9 cellular contexts compared by ENCODE assay signal in the genomic region with DNA sequence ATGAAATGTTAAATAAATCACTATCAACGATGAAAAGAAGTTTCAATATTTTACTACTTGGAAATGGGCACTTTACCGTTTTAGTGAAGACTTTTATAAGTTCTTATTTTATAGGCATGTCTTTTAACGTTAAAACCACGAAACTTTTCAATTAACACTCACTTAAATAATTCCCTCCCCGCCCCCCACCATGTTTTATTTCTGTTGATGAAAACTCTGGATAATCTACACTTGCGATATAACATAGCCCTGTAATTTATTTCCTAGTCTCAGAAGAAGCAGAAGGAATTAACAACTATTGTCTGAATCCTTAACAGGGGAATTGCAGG. TPM values are rescaled to one million over a fixed set of nuclear protein-coding genes. Genes with fewer than 3 reads are reported as not detected.
DNase-seq lines count a peak whose midpoint lies in the region; ATAC-seq, FAIRE-seq and TF ChIP-seq lines count a peak whose summit lies in the region.
"Had no signal": no experiment of that assay in that cellular context is flagged by ENCODE, and none has a peak within 500 bp of the region (broad histone marks: within the 10 kb centered on the region; RNA-seq: fewer than 3 reads in every experiment).

No MANE protein-coding gene starts in this region.

- TF ChIP-seq CTCF in AG04449 (IDR thresholded peaks at IDR 0.05; ENCODE audit: insufficient read depth, low read length, missing control alignments) (no peak), H1 (IDR thresholded peaks at IDR 0.05; ENCODE audit: control extremely low read depth in 1 of 3, insufficient read depth in 1 of 3, low read depth in 1 of 3, low read length in 3 of 3) (no peak), nephron progenitor cell (IDR thresholded peaks at IDR 0.05) (no peak)

- no peak overlapping the region for H4K5ac ChIP-seq in H1 (ENCODE audit: insufficient read length, low read depth, low read length)

- H4K8ac ChIP-seq in H1 (ENCODE audit: extremely low read depth, insufficient read depth, low read length): no peak overlapping the region

- POLR2A ChIA-PET in AG04449 (lab: Yijun Ruan, JAX) (no interaction called here), H1 (lab: Charles Lee; ENCODE audit: partially characterized antibody) (no interaction called here)

- H3K4me3 ChIP-seq in AG04449 (ENCODE audit: low read depth, low read length) (peak overlapping the region; percentile 80), MG63 (peak overlapping the region; percentile 56), H1 (ENCODE audit: extremely low read depth in 1 of 4, insufficient read depth in 2 of 4, low read depth in 3 of 4, low read length in 4 of 4) (peak overlapping the region; percentile 84 to 95 (median 87); a peak in 6 of 8 replicates)

- no peaks in the 10 kb centered on the region for H3K36me3 ChIP-seq in MG63
- H3K36me3 ChIP-seq in H1 (ENCODE audit: control insufficient read depth in 2 of 4, insufficient read depth in 4 of 4, low read length in 3 of 4): no peaks in the 10 kb centered on the region

- no peaks in the 10 kb centered on the region for H4K20me1 ChIP-seq in H1 (replicated peaks in 1 of 2; ENCODE audit: control insufficient read depth in 1 of 2, insufficient read depth in 2 of 2, low read length in 2 of 2)

- no peak overlapping the region for H3K23ac ChIP-seq in H1 (ENCODE audit: insufficient read length)

- no peak overlapping the region for H3K56ac ChIP-seq in H1 (replicated peaks; ENCODE audit: insufficient read length, low read depth, low read length)

- H3K9me3 ChIP-seq in MG63 (peaks cover 19% of the 10 kb centered on the region), H1 (ENCODE audit: insufficient read depth in 2 of 2, low read depth in 1 of 2, low read length in 1 of 2) (peaks cover 16 to 20% of the 10 kb centered on the region in 2 experiments; a peak in 3 of 4 replicates)

- no peak overlapping the region for H2BK15ac ChIP-seq in H1 (ENCODE audit: low read length)

- H3K36me3 Mint-ChIP-seq in nephron progenitor cell (ENCODE audit: low read depth): peaks cover 27% of the 10 kb centered on the region

- no peaks in the 10 kb centered on the region for H3K79me2 ChIP-seq in H1 (ENCODE audit: control insufficient read depth in 1 of 2, insufficient read depth in 2 of 2, low read length in 2 of 2)

- no peak overlapping the region for H3K18ac ChIP-seq in H1 (ENCODE audit: extremely low read depth, low read length)

- no peak overlapping the region for H3K27ac Mint-ChIP-seq in nephron progenitor cell

- H2BK5ac ChIP-seq in H1 (ENCODE audit: low read depth, low read length): no peak overlapping the region

- H3K27me3 Mint-ChIP-seq in nephron progenitor cell (ENCODE audit: low read depth, poor library complexity): peaks cover 13% of the 10 kb centered on the region

- no peak overlapping the region for H2BK20ac ChIP-seq in H1 (ENCODE audit: low read length)

- no peaks in the 10 kb centered on the region for H3K79me1 ChIP-seq in H1 (ENCODE audit: low read depth, low read length)

- peak overlapping the region; percentile 86 to 98 for H3K4me2 ChIP-seq in H1 (ENCODE audit: insufficient read depth in 1 of 2, low read depth in 2 of 2, low read length in 2 of 2)

- H3K4ac ChIP-seq in H1 (replicated peaks; ENCODE audit: insufficient read length, low read depth, low read length): no peak overlapping the region

- peak overlapping the region; percentile 74 for H2AFZ ChIP-seq in H1 (ENCODE audit: low read length)

- H2AK5ac ChIP-seq in H1 (ENCODE audit: low read depth, low read length): no peak overlapping the region

- H3K4me1 Mint-ChIP-seq in nephron progenitor cell: peaks cover 15% of the 10 kb centered on the region

- H2BK120ac ChIP-seq in H1 (replicated peaks; ENCODE audit: low read depth, low read length): no peak overlapping the region

- CTCF ChIA-PET in AG04449 (lab: Yijun Ruan, JAX): no interaction called here
- CTCF ChIA-PET in H1 (lab: Charles Lee; ENCODE audit: partially characterized antibody): no interaction called here

- 49 to 100% methylated on average over 1 to 6 of the region's 6 CpGs for WGBS in H1 (ENCODE audit: extremely low coverage in 1 of 2, insufficient coverage in 1 of 2, insufficient read length in 1 of 2, insufficient replicate concordance in 2 of 2, low coverage in 1 of 2, low lambda C conversion rate in 2 of 2, missing lambda C conversion rate in 1 of 2), 2 experiments

- peaks cover 69% of the 10 kb centered on the region for H3K9me3 Mint-ChIP-seq in nephron progenitor cell

- no peak for TF ChIP-seq RAD21 in H1 (IDR thresholded peaks at IDR 0.05 in 1 of 2, conservative IDR thresholded peaks at IDR 0.05 in 1 of 2; ENCODE audit: low read depth in 2 of 2, low read length in 2 of 2)

- H3K27ac ChIP-seq in H1 (ENCODE audit: low read depth, low read length): no peak overlapping the region

- TF ChIP-seq EP300 in H1 (IDR thresholded peaks at IDR 0.05; ENCODE audit: borderline replicate concordance in 1 of 2, low read depth in 2 of 2, low read length in 2 of 2): no peak

- H3K27me3 ChIP-seq in MG63: no peaks in the 10 kb centered on the region
- no peaks in the 10 kb centered on the region for H3K27me3 ChIP-seq in H1 (replicated peaks in 1 of 4; ENCODE audit: control insufficient read depth in 3 of 4, extremely low read depth in 1 of 4, insufficient read depth in 3 of 4, low read length in 3 of 4)

- no peak overlapping the region for H2BK12ac ChIP-seq in H1 (ENCODE audit: low read depth, low read length)

- H3K14ac ChIP-seq in H1 (ENCODE audit: insufficient read length): no peak overlapping the region

- H4K91ac ChIP-seq in H1 (replicated peaks; ENCODE audit: insufficient read length, low read length): no peak overlapping the region

- no peak for ATAC-seq in GM21390 (IDR thresholded peaks at IDR 0.05; ENCODE audit: unreplicated experiment)

- peak overlapping the region; percentile 100 for H3K4me3 Mint-ChIP-seq in nephron progenitor cell

- DNase-seq in AG04449 (ENCODE audit: low read depth, low spot score) (no peak), MG63 (no peak), H1 (ENCODE audit: low read depth in 1 of 2, low spot score in 2 of 2) (no peak), nephron progenitor cell (no peak), DMS53 (lab: John Stamatoyannopoulos, UW) (no peak), GM19239 (ENCODE audit: insufficient read length, low spot score) (no peak), SHP77 (lab: John Stamatoyannopoulos, UW) (no peak)
- DNase-seq: NCI-H526 treated with DMSO at 0.1 percent for 48 hours had no signal

- no peak overlapping the region for H3K9ac ChIP-seq in H1 (replicated peaks in 1 of 4; ENCODE audit: extremely low read depth in 1 of 4, low read depth in 3 of 4, low read length in 3 of 4)

- no peaks in the 10 kb centered on the region for H3K4me1 ChIP-seq in H1 (replicated peaks in 1 of 4; ENCODE audit: control insufficient read depth in 3 of 4, insufficient read depth in 4 of 4, low read length in 3 of 4)

- TF ChIP-seq POLR2A in H1 (IDR thresholded peaks at IDR 0.05; ENCODE audit: control extremely low read depth in 1 of 2, low read depth in 2 of 2, low read length in 2 of 2): no peak

- FAIRE-seq in H1 (lab: Jason Lieb, UNC) (no peak), GM19239 (lab: Jason Lieb, UNC) (no peak)

- peaks cover 6% of the 10 kb centered on the region for H3K23me2 ChIP-seq in H1 (ENCODE audit: low read depth, low read length)

TF ChIP-seq in H1, 55 proteins besides CTCF, POLR2A, EP300 and RAD21 (continues in another document):
- TF ChIP-seq RXRA (IDR thresholded peaks at IDR 0.05; ENCODE audit: insufficient read depth, low read depth, low read length): no peak
- TF ChIP-seq RFX5 (IDR thresholded peaks at IDR 0.05; ENCODE audit: borderline replicate concordance, low read depth, low read length): no peak
- no peak for TF ChIP-seq SIN3A (conservative IDR thresholded peaks at IDR 0.05 in 1 of 2, IDR thresholded peaks at IDR 0.05 in 1 of 2; ENCODE audit: low read depth in 1 of 2, low read length in 2 of 2)
- TF ChIP-seq RBBP5 (IDR thresholded peaks at IDR 0.05; ENCODE audit: borderline replicate concordance, low read depth, low read length): no peak
- TF ChIP-seq YY1 (IDR thresholded peaks at IDR 0.05; ENCODE audit: low read depth, low read length): no peak
- no peak for TF ChIP-seq BACH1 (IDR thresholded peaks at IDR 0.05; ENCODE audit: low read length)

RNA-seq across cellular contexts. Expression of a gene that starts 0.3 kb away (rescaled TPM):
- 1.1 and 3.2 TPM in 2 replicates for total RNA-seq in MG63 (2014; rRNA removed; shearing (Covaris generic); ENCODE audit: low replicate concordance)
- 1.7 and 2.5 TPM in 2 replicates for total RNA-seq in H1 (2021; fragmentation: NEBNext Ultra II Directional; extraction: Animal tissue kit (Norgen Biotek cat#: 25700))
- polyA plus RNA-seq in H1 (2011; rRNA removed): 0.50 and 0.83 TPM in 2 replicates
- 1.3 TPM for polyA plus RNA-seq in H1 (2011; cell fraction: cytosol; rRNA removed)
- polyA plus RNA-seq in H1 (2011; cell fraction: nucleus; rRNA removed): 1.1 TPM
- 1.6 to 2.1 TPM (median 1.7 TPM) in 4 replicates for polyA plus RNA-seq in H1 (2012, experiment 1 of 2)
- polyA plus RNA-seq in H1 (2012, experiment 2 of 2): 0.08 TPM
- 1.5 TPM for polyA plus RNA-seq in H1 (2013, experiment 1 of 2)
- 1.4 TPM for polyA plus RNA-seq in H1 (2013, experiment 2 of 2)
- polyA minus RNA-seq in H1 (2011; rRNA and poly(A)+ RNA removed): 2.6 and 4.4 TPM in 2 replicates
- polyA minus RNA-seq in H1 (2011; cell fraction: cytosol; rRNA and poly(A)+ RNA removed): 0.44 TPM
- polyA minus RNA-seq in H1 (2011; cell fraction: nucleus; rRNA and poly(A)+ RNA removed): 2.3 TPM

RNA-seq across cellular contexts. Expression of a gene that starts 45.3 kb away (rescaled TPM):
- 2.6 and 33.1 TPM in 2 replicates for total RNA-seq in MG63 (2014; rRNA removed; shearing (Covaris generic); ENCODE audit: low replicate concordance)
- total RNA-seq in H1 (2021; fragmentation: NEBNext Ultra II Directional; extraction: Animal tissue kit (Norgen Biotek cat#: 25700)): 2.4 and 2.8 TPM in 2 replicates
- polyA plus RNA-seq in H1 (2011; rRNA removed): 0.67 and 0.70 TPM in 2 replicates
- 1.1 TPM for polyA plus RNA-seq in H1 (2011; cell fraction: cytosol; rRNA removed)
- polyA plus RNA-seq in H1 (2011; cell fraction: nucleus; rRNA removed): 0.96 TPM
- 1.2 to 2.9 TPM (median 1.5 TPM) in 4 replicates for polyA plus RNA-seq in H1 (2012, experiment 1 of 2)
- 0.09 TPM for polyA plus RNA-seq in H1 (2012, experiment 2 of 2)
- 1.5 TPM for polyA plus RNA-seq in H1 (2013, experiment 1 of 2)
- polyA plus RNA-seq in H1 (2013, experiment 2 of 2): 1.5 TPM
- polyA minus RNA-seq in H1 (2011; rRNA and poly(A)+ RNA removed): 2.7 and 3.9 TPM in 2 replicates
- 1.5 TPM for polyA minus RNA-seq in H1 (2011; cell fraction: cytosol; rRNA and poly(A)+ RNA removed)
- 7.6 TPM for polyA minus RNA-seq in H1 (2011; cell fraction: nucleus; rRNA and poly(A)+ RNA removed)

RNA-seq across cellular contexts. Expression of a gene that starts 46.5 kb away (rescaled TPM):
- not detected in 2 replicates for total RNA-seq in MG63 (2014; rRNA removed; shearing (Covaris generic); ENCODE audit: low replicate concordance)
- total RNA-seq in H1 (2021; fragmentation: NEBNext Ultra II Directional; extraction: Animal tissue kit (Norgen Biotek cat#: 25700)): 3.0 and 3.9 TPM in 2 replicates
- 0.49 and 0.74 TPM in 2 replicates for polyA plus RNA-seq in H1 (2011; rRNA removed)
- polyA plus RNA-seq in H1 (2011; cell fraction: cytosol; rRNA removed): 1.1 TPM
- polyA plus RNA-seq in H1 (2011; cell fraction: nucleus; rRNA removed): 0.93 TPM
- 1.9 to 3.9 TPM (median 2.1 TPM) in 4 replicates for polyA plus RNA-seq in H1 (2012, experiment 1 of 2)
- 0.10 TPM for polyA plus RNA-seq in H1 (2012, experiment 2 of 2)
- 2.8 TPM for polyA plus RNA-seq in H1 (2013, experiment 1 of 2)
- polyA plus RNA-seq in H1 (2013, experiment 2 of 2): 2.7 TPM
- polyA minus RNA-seq in H1 (2011; rRNA and poly(A)+ RNA removed): 3.5 and 4.6 TPM in 2 replicates
- polyA minus RNA-seq in H1 (2011; cell fraction: cytosol; rRNA and poly(A)+ RNA removed): 4.0 TPM
- polyA minus RNA-seq in H1 (2011; cell fraction: nucleus; rRNA and poly(A)+ RNA removed): 4.6 TPM
